Comparison of ENCODE assay signal across 22 cellular contexts in genomic region chr15:62223020-62223419, GRCh38. TPM values are rescaled to one million over a fixed set of nuclear protein-coding genes. Genes with fewer than 3 reads are reported as not detected.
"Had no signal": no experiment of that assay in that cellular context is flagged by ENCODE, and none has a peak within 500 bp of the region (broad histone marks: within the 10 kb centered on the region; RNA-seq: fewer than 3 reads in every experiment).

No MANE protein-coding gene starts in this region.

- H3K27ac Mint-ChIP-seq: activated naive CD4-positive, alpha-beta T cell treated with anti-CD3 and anti-CD28 coated beads for 36 hours; activated naive CD8-positive, alpha-beta T cell treated with anti-CD3 and anti-CD28 coated beads for 36 hours; effector memory CD8-positive, alpha-beta T cell; stimulated activated memory B cell treated with anti-CD40 and anti-IgM and Interleukin-4, amounts not matched to agents 10 μg/mL and 1 μg/mL and 100 μg/mL, for 72 hours; T-cell had no signal

- H3K4me3 Mint-ChIP-seq: activated naive CD4-positive, alpha-beta T cell treated with anti-CD3 and anti-CD28 coated beads for 36 hours; activated naive CD8-positive, alpha-beta T cell treated with anti-CD3 and anti-CD28 coated beads for 36 hours; effector memory CD8-positive, alpha-beta T cell; stimulated activated memory B cell treated with anti-CD40 and anti-IgM and Interleukin-4, amounts not matched to agents 10 μg/mL and 1 μg/mL and 100 μg/mL, for 72 hours; T-cell had no signal

- H3K4me1 Mint-ChIP-seq: activated naive CD8-positive, alpha-beta T cell treated with anti-CD3 and anti-CD28 coated beads for 36 hours; naive thymus-derived CD8-positive, alpha-beta T cell; stimulated activated memory B cell treated with anti-CD40 and anti-IgM and Interleukin-4, amounts not matched to agents 10 μg/mL and 1 μg/mL and 100 μg/mL, for 72 hours had no signal

- H3K9me3 Mint-ChIP-seq: activated naive CD4-positive, alpha-beta T cell treated with anti-CD3 and anti-CD28 coated beads for 36 hours; activated naive CD8-positive, alpha-beta T cell treated with anti-CD3 and anti-CD28 coated beads for 36 hours; effector memory CD8-positive, alpha-beta T cell; T-cell had no signal

- DNase-seq: activated CD4-positive, alpha-beta T cell treated with anti-CD3 and anti-CD28 coated beads, Interleukin-2, amount 50 U/mL, for 1 hour; activated CD4-positive, CD25-positive, alpha-beta regulatory T cell treated with anti-CD3 and anti-CD28 coated beads, Interleukin-2, amount 50 U/mL, for 72 hours; activated effector memory CD4-positive, alpha-beta T cell treated with anti-CD3 and anti-CD28 coated beads, Interleukin-2, amount 50 U/mL, for 16 hours; activated naive CD4-positive, alpha-beta T cell treated with anti-CD3 and anti-CD28 coated beads for 36 hours; activated naive CD8-positive, alpha-beta T cell treated with anti-CD3 and anti-CD28 coated beads for 36 hours; activated T-cell treated with anti-CD3 and anti-CD28 coated beads, Interleukin-2, amount 50 U/mL, for 48 hours; amniotic stem cell; brain microvascular endothelial cell; effector memory CD8-positive, alpha-beta T cell; erythroblast; gastrocnemius medialis; glutamatergic neuron; left lung; lower lobe of right lung; mesenchymal stem cell; naive thymus-derived CD8-positive, alpha-beta T cell; stimulated activated CD4-positive, alpha-beta T cell treated with anti-CD3 and anti-CD28 coated beads, Interleukin-1b, Interleukin-23, amount 100 ng/mL, for 48 hours; stimulated activated CD4-positive, alpha-beta T cell treated with anti-CD3 and anti-CD28 coated beads, Interleukin-4, amount 100 ng/mL, for 4 hours; stimulated activated CD8-positive, alpha-beta memory T cell treated with anti-CD3 and anti-CD28 coated beads, Interleukin-4, amount 100 ng/mL, for 48 hours; T-cell had no signal

- H3K36me3 Mint-ChIP-seq: activated naive CD8-positive, alpha-beta T cell treated with anti-CD3 and anti-CD28 coated beads for 36 hours; stimulated activated memory B cell treated with anti-CD40 and anti-IgM and Interleukin-4, amounts not matched to agents 10 μg/mL and 1 μg/mL and 100 μg/mL, for 72 hours; T-cell had no signal

- ATAC-seq: gastrocnemius medialis; left lung; lower lobe of right lung; stimulated activated memory B cell treated with anti-CD40 and anti-IgM and Interleukin-4, amounts not matched to agents 10 μg/mL and 1 μg/mL and 100 μg/mL, for 72 hours had no signal

RNA-seq across cellular contexts. Expression of gene C2CD4B, which starts 57.9 kb away (rescaled TPM):
- total RNA-seq: activated naive CD8-positive, alpha-beta T cell treated with anti-CD3 and anti-CD28 coated beads for 36 hours; astrocyte; naive thymus-derived CD8-positive, alpha-beta T cell; T-cell had no signal
